8 cellular contexts compared by ENCODE assay signal in genomic region chr11:34053161-34053686, GRCh38. TPM values are rescaled to one million over a fixed set of nuclear protein-coding genes. Genes with fewer than 3 reads are reported as not detected.
DNase-seq lines count a peak whose midpoint lies in the region; FAIRE-seq and TF ChIP-seq lines count a peak whose summit lies in the region.

No MANE protein-coding gene starts in this region.

- peak overlapping the region; percentile 98 to 99 (median 98) for H3K27ac ChIP-seq in sigmoid colon

- WGBS in sigmoid colon, 2 donors, result 0% methylated on average over 24 of the region's 24 CpGs

- peaks cover 0 to 54% (median 47%) of the 10 kb centered on the region in 4 donors for H3K4me1 ChIP-seq in sigmoid colon

- DNase-seq in Daoy (ENCODE audit: low read depth) (peak; percentile 88), H7 (peak; percentile 77), NCI-H1092 treated with DMSO at 0.1 percent for 48 hours (lab: John Stamatoyannopoulos, UW) (peak; percentile 61), T-helper 9 cell (peak; percentile 64), astrocyte of the cerebellum (ENCODE audit: low read depth) (peak; percentile 44), hypothalamus (lab: John Stamatoyannopoulos, UW) (peak in 43 of 51 donors; percentile 9 to 66 (median 32)), sigmoid colon (peak; percentile 86), D721Med (ENCODE audit: insufficient read length, low spot score) (no peak)

- H3K27me3 ChIP-seq in H7 (ENCODE audit: control insufficient read depth, insufficient read depth, low read length), result no peaks in the 10 kb centered on the region
- H3K27me3 ChIP-seq in sigmoid colon, result no peaks in the 10 kb centered on the region

- TF ChIP-seq POLR2A in sigmoid colon (IDR thresholded peaks at IDR 0.05), result no peak

- peaks cover 1% of the 10 kb centered on the region for H3K36me3 ChIP-seq in H7 (replicated peaks; ENCODE audit: control insufficient read depth, insufficient read depth, low read length)
- H3K36me3 ChIP-seq in sigmoid colon, result peaks cover 0 to 13% (median 0%) of the 10 kb centered on the region in 4 donors

- no peak for FAIRE-seq in D721Med (lab: Jason Lieb, UNC)

- TF ChIP-seq CTCF in astrocyte of the cerebellum (IDR thresholded peaks at IDR 0.05; ENCODE audit: low read depth, low read length, missing control alignments) (no peak), sigmoid colon (IDR thresholded peaks at IDR 0.05) (no peak), D721Med (IDR thresholded peaks at IDR 0.05; ENCODE audit: insufficient read depth, missing control alignments) (no peak)

- intact Hi-C loops in sigmoid colon (cut with DNase I), result loop anchor here (2.0 to 10.0 kb wide), 5 partner anchors 278 to 1016 kb away; partner anchors contain the start of genes ABTB2, APIP, FBXO3 and PDHX

- H3K9me3 ChIP-seq in sigmoid colon, result no peaks in the 10 kb centered on the region

- in situ Hi-C loops in astrocyte of the cerebellum (cut with HindIII; ENCODE audit: low sequenced_read_pairs), result no loop called here

- H3K4me3 ChIP-seq in H7 (ENCODE audit: insufficient read depth, low read depth, low read length) (peak overlapping the region; percentile 99), astrocyte of the cerebellum (ENCODE audit: low read depth, low read length) (peak overlapping the region; percentile 98), sigmoid colon (peak overlapping the region; percentile 84 to 98 (median 93))

- no peak for TF ChIP-seq EP300 in sigmoid colon (IDR thresholded peaks at IDR 0.05)

RNA-seq across cellular contexts. Expression of gene CAPRIN1, which starts 1.7 kb away (rescaled TPM):
- 140 and 166 TPM in 2 replicates for total RNA-seq in Daoy (2014; rRNA removed; shearing (Covaris generic))
- total RNA-seq in H7 (2014; rRNA removed; shearing (Covaris generic)), result 178 and 231 TPM in 2 replicates
- total RNA-seq in sigmoid colon, result 100 to 1,000 TPM; 107 to 118 (median 113) TPM
- 10 to 100 TPM; 63.1 to 92.5 (median 65.7) TPM for polyA plus RNA-seq in sigmoid colon

RNA-seq across cellular contexts. Expression of gene NAT10, which starts 52.2 kb away (rescaled TPM):
- 23.4 and 38.9 TPM in 2 replicates for total RNA-seq in Daoy (2014; rRNA removed; shearing (Covaris generic))
- 50.2 and 55.5 TPM in 2 replicates for total RNA-seq in H7 (2014; rRNA removed; shearing (Covaris generic))
- total RNA-seq in sigmoid colon, result 10 to 100 TPM; 13.2 to 28.0 (median 19.4) TPM
- 10 to 100 TPM in 1 of 3 donors, 1 to 10 TPM in 2; 5.3 to 35.4 (median 7.2) TPM for polyA plus RNA-seq in sigmoid colon
